ENCODE assay signal across 1 cellular context in the genomic region with DNA sequence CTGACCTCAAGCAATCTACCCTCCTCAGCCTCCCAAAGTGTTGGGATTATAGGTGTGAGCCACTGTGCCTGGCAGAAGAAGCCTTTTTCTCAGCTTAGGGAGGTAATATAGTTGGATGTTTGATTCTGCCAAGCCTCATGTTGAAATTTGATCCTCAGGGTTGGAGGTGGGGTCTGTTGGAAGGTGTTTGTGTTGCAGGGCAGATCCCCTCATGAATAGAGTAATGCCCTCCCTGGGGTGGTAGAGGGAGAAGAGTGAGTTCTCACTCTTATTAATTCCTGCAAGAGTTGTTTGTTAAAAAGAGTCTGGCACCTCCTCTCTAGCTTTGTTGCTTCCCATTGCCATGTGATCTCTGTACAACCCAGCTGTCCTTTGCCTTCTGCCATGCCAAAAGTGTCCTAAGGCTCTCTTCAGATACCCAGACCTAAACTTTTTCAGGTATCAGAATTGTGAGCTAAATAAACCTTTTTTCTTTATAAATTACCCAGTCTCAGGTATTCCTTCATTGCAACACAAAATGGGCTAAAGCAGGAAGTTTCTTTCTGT.
TF ChIP-seq lines count a peak whose summit lies in the region.

No MANE protein-coding gene starts in this region.

TF ChIP-seq in HCT116, 20 proteins besides CTCF, POLR2A, EP300 and RAD21:
- no peak for TF ChIP-seq CEBPB (IDR thresholded peaks at IDR 0.05; ENCODE audit: low read depth)
- TF ChIP-seq SP1 (IDR thresholded peaks at IDR 0.05; ENCODE audit: low read depth): no peak
- no peak for TF ChIP-seq CBX3 (IDR thresholded peaks at IDR 0.05; ENCODE audit: low read depth)
- TF ChIP-seq, protein P1, sequence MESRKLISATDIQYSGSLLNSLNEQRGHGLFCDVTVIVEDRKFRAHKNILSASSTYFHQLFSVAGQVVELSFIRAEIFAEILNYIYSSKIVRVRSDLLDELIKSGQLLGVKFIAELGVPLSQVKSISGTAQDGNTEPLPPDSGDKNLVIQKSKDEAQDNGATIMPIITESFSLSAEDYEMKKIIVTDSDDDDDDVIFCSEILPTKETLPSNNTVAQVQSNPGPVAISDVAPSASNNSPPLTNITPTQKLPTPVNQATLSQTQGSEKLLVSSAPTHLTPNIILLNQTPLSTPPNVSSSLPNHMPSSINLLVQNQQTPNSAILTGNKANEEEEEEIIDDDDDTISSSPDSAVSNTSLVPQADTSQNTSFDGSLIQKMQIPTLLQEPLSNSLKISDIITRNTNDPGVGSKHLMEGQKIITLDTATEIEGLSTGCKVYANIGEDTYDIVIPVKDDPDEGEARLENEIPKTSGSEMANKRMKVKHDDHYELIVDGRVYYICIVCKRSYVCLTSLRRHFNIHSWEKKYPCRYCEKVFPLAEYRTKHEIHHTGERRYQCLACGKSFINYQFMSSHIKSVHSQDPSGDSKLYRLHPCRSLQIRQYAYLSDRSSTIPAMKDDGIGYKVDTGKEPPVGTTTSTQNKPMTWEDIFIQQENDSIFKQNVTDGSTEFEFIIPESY (IDR thresholded peaks at IDR 0.05; ENCODE audit: extremely low read depth, insufficient replicate concordance, low read length): no peak
- TF ChIP-seq ZFX (IDR thresholded peaks at IDR 0.05): no peak
